8 cellular contexts compared by ENCODE assay signal in the genomic region with DNA sequence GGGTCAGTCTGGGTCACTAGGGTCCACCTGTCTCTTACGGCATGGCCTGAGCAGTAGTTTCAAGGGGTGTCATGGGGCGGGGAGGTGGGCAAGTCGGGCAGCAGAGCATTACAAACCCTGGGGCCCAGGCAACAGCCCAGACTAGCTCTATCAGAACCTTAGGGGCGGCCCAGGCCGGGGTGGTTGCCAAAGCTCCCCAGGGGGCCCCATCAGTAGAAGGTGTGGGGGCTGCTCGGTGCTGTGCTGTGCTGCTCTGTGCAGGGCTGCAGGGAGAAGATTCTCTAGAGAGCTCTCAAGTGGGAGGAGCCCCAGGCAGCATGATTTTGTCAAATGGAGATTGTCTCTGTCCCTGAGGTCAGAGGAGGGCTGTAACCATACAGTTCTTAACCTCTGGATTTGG. TPM values are rescaled to one million over a fixed set of nuclear protein-coding genes. Genes with fewer than 3 reads are reported as not detected.
DNase-seq lines count a peak whose midpoint lies in the region; ATAC-seq and TF ChIP-seq lines count a peak whose summit lies in the region.

No MANE protein-coding gene starts in this region.

- H3K27me3 Mint-ChIP-seq in activated naive CD8-positive, alpha-beta T cell treated with anti-CD3 and anti-CD28 coated beads, Interleukin-2, amount 50 U/mL, for 24 hours, result peaks cover 8% of the 10 kb centered on the region

- no peaks in the 10 kb centered on the region for H3K9me3 Mint-ChIP-seq in activated naive CD8-positive, alpha-beta T cell treated with anti-CD3 and anti-CD28 coated beads, Interleukin-2, amount 50 U/mL, for 24 hours

- peak overlapping the region; percentile 80 for H3K4me3 Mint-ChIP-seq in activated naive CD8-positive, alpha-beta T cell treated with anti-CD3 and anti-CD28 coated beads, Interleukin-2, amount 50 U/mL, for 24 hours

- no peak for DNase-seq in GM12864 (ENCODE audit: low read depth)
- DNase-seq in activated naive CD8-positive, alpha-beta T cell treated with anti-CD3 and anti-CD28 coated beads, Interleukin-2, amount 50 U/mL, for 24 hours, result peak; percentile 38
- DNase-seq in stimulated activated CD4-positive, alpha-beta T cell treated with anti-CD3 and anti-CD28 coated beads, Interleukin-4, amount 100 ng/mL, for 4 hours, result no peak
- no peak for DNase-seq in cerebellum (ENCODE audit: low spot score)
- DNase-seq in NCI-H1694 (lab: John Stamatoyannopoulos, UW), result no peak
- DNase-seq in middle frontal gyrus (ENCODE audit: extremely low spot score, low spot score), result no peak

- peak overlapping the region; percentile 37; the same call in 1 of the 2 replicates for H3K4me3 ChIP-seq in GM12864 (ENCODE audit: low read depth, low read length)

- H3K36me3 Mint-ChIP-seq in activated naive CD8-positive, alpha-beta T cell treated with anti-CD3 and anti-CD28 coated beads, Interleukin-2, amount 50 U/mL, for 24 hours (ENCODE audit: low read depth), result no peaks in the 10 kb centered on the region

- ATAC-seq in GM19463 (IDR thresholded peaks at IDR 0.05; ENCODE audit: unreplicated experiment) (peak; percentile 33), HG03442 (IDR thresholded peaks at IDR 0.05; ENCODE audit: unreplicated experiment) (peak; percentile 29)
- peak; percentile 39 for ATAC-seq in activated naive CD8-positive, alpha-beta T cell treated with anti-CD3 and anti-CD28 coated beads, Interleukin-2, amount 50 U/mL, for 24 hours

- TF ChIP-seq CTCF in GM12864 (IDR thresholded peaks at IDR 0.05; ENCODE audit: low read depth, low read length, missing control alignments), result no peak

- peaks cover 72% of the 10 kb centered on the region for H3K4me1 Mint-ChIP-seq in activated naive CD8-positive, alpha-beta T cell treated with anti-CD3 and anti-CD28 coated beads, Interleukin-2, amount 50 U/mL, for 24 hours

- H3K27ac Mint-ChIP-seq in activated naive CD8-positive, alpha-beta T cell treated with anti-CD3 and anti-CD28 coated beads, Interleukin-2, amount 50 U/mL, for 24 hours, result peak overlapping the region; percentile 83

RNA-seq across cellular contexts. Expression of a gene that starts 36.4 kb away (rescaled TPM):
- 3.7 TPM for total RNA-seq in cerebellum
